8 cellular contexts compared by ENCODE assay signal in genomic region chr2:63050916-63051794, GRCh38.
A peak's percentile ranks its signal among the peaks of the same experiment; 100 is the strongest.
DNase-seq lines count a peak whose midpoint lies in the region; ATAC-seq and TF ChIP-seq lines count a peak whose summit lies in the region.

No MANE protein-coding gene starts in this region.

- no peak overlapping the region for H3K27ac ChIP-seq in DOHH2 (ENCODE audit: low read depth, low read length)

- H3K9me3 Mint-ChIP-seq in dendritic cell treated with granulocyte-macrophage colony-stimulating factor and Interleukin-4, amounts not matched to agents 40 ng/mL and 50 ng/mL, for 4 days, result no peaks in the 10 kb centered on the region
- H3K9me3 Mint-ChIP-seq in nephron, result no peaks in the 10 kb centered on the region

- H3K27me3 ChIP-seq in DOHH2 (ENCODE audit: control insufficient read depth, low read length) (peaks cover 62% of the 10 kb centered on the region), NT2/D1 (ENCODE audit: insufficient read depth, insufficient read length) (peaks cover 96% of the 10 kb centered on the region)

- H3K4me2 ChIP-seq in DOHH2 (ENCODE audit: low read length), result peak overlapping the region; percentile 91

- H3K36me3 Mint-ChIP-seq in dendritic cell treated with granulocyte-macrophage colony-stimulating factor and Interleukin-4, amounts not matched to agents 40 ng/mL and 50 ng/mL, for 4 days (ENCODE audit: low read depth), result no peaks in the 10 kb centered on the region
- H3K36me3 Mint-ChIP-seq in nephron (ENCODE audit: low read depth), result peaks cover 8% of the 10 kb centered on the region

- H3K27me3 Mint-ChIP-seq in dendritic cell treated with granulocyte-macrophage colony-stimulating factor and Interleukin-4, amounts not matched to agents 40 ng/mL and 50 ng/mL, for 4 days, result peaks cover 96% of the 10 kb centered on the region
- peaks cover 97% of the 10 kb centered on the region for H3K27me3 Mint-ChIP-seq in nephron (ENCODE audit: low read depth)

- H3K9me2 ChIP-seq in DOHH2 (replicated peaks; ENCODE audit: control insufficient read depth, low read length), result no peaks in the 10 kb centered on the region

- H3K4me3 ChIP-seq in DOHH2 (ENCODE audit: low read length) (peak overlapping the region; percentile 94), NT2/D1 (ENCODE audit: insufficient read length, low read depth) (peak overlapping the region; percentile 54)

- no peaks in the 10 kb centered on the region for H3K9me3 ChIP-seq in DOHH2 (ENCODE audit: control insufficient read depth, insufficient read depth, low read length)
- no peaks in the 10 kb centered on the region for H3K9me3 ChIP-seq in NT2/D1 (ENCODE audit: insufficient read depth, low read length)

- ATAC-seq in GM21423 (IDR thresholded peaks at IDR 0.05; ENCODE audit: unreplicated experiment) (peak; percentile 4), HG02870 (IDR thresholded peaks at IDR 0.05; ENCODE audit: unreplicated experiment) (no peak), GM18870 (IDR thresholded peaks at IDR 0.05; ENCODE audit: unreplicated experiment) (no peak)

- intact Hi-C loops in dendritic cell treated with granulocyte-macrophage colony-stimulating factor and Interleukin-4, amounts not matched to agents 40 ng/mL and 50 ng/mL, for 4 days (cut with micrococcal nuclease), result no loop called here

- H3K36me3 ChIP-seq in DOHH2 (ENCODE audit: control insufficient read depth, low read length), result no peaks in the 10 kb centered on the region
- H3K36me3 ChIP-seq in NT2/D1 (ENCODE audit: insufficient read depth, insufficient read length, low read length), result no peaks in the 10 kb centered on the region

- H3K27ac Mint-ChIP-seq in dendritic cell treated with granulocyte-macrophage colony-stimulating factor and Interleukin-4, amounts not matched to agents 40 ng/mL and 50 ng/mL, for 4 days, result no peak overlapping the region
- H3K27ac Mint-ChIP-seq in nephron, result no peak overlapping the region

- H3F3A ChIP-seq in DOHH2 (ENCODE audit: control insufficient read depth, insufficient read depth), result peaks cover 13% of the 10 kb centered on the region

- no peak overlapping the region for H3K9ac ChIP-seq in NT2/D1 (ENCODE audit: insufficient read length, low read depth)

- H4K20me1 ChIP-seq in DOHH2 (ENCODE audit: control insufficient read depth, insufficient read depth, low read depth, low read length), result 0 out of 2 replicates have a peak, but pooled peaks cover 3% of the 10 kb centered on the region

- H3K4me1 Mint-ChIP-seq in dendritic cell treated with granulocyte-macrophage colony-stimulating factor and Interleukin-4, amounts not matched to agents 40 ng/mL and 50 ng/mL, for 4 days (ENCODE audit: low read depth), result peaks cover 79% of the 10 kb centered on the region
- H3K4me1 Mint-ChIP-seq in nephron, result peaks cover 54% of the 10 kb centered on the region

- H3K4me1 ChIP-seq in DOHH2 (ENCODE audit: control insufficient read depth, low read length) (peaks cover 35% of the 10 kb centered on the region), NT2/D1 (ENCODE audit: insufficient read depth, insufficient read length) (peaks cover 16% of the 10 kb centered on the region)

- H3K79me2 ChIP-seq in DOHH2 (ENCODE audit: control insufficient read depth, low read length), result no peaks in the 10 kb centered on the region

- no peak for DNase-seq in NT2/D1 (ENCODE audit: low read depth, low spot score)
- DNase-seq in epidermal melanocyte (ENCODE audit: insufficient read length, low spot score), result no peak

- H3K4me3 Mint-ChIP-seq in dendritic cell treated with granulocyte-macrophage colony-stimulating factor and Interleukin-4, amounts not matched to agents 40 ng/mL and 50 ng/mL, for 4 days, result peak overlapping the region; percentile 68
- H3K4me3 Mint-ChIP-seq in nephron, result peak overlapping the region; percentile 76 to 78 (median 77)

- TF ChIP-seq CTCF in DOHH2 (IDR thresholded peaks at IDR 0.05; ENCODE audit: low read depth, low read length, poor library complexity, severe bottlenecking) (no peak), nephron (IDR thresholded peaks at IDR 0.05; ENCODE audit: unreplicated experiment in 3 of 3) (no peak)
